Comparison of ENCODE assay signal across 8 cellular contexts in genomic region chr3:147361671-147362420, GRCh38. TPM values are rescaled to one million over a fixed set of nuclear protein-coding genes. Genes with fewer than 3 reads are reported as not detected.
DNase-seq lines count a peak whose midpoint lies in the region; ATAC-seq and TF ChIP-seq lines count a peak whose summit lies in the region.

No MANE protein-coding gene starts in this region.

- H3K4me1 Mint-ChIP-seq in activated naive CD4-positive, alpha-beta T cell treated with anti-CD3 and anti-CD28 coated beads, Interleukin-2, amount 10 ng/mL, durations not matched to agents 7 days and 5 days, result no peaks in the 10 kb centered on the region

- intact Hi-C loops in lower lobe of right lung (cut with DNase I), result no loop called here

- peak; percentile 12; the same call in 1 of the 2 replicates for TF ChIP-seq CTCF in HEK293 (tag by site-specific recombination; IDR thresholded peaks at IDR 0.05)
- peak; percentile 47 for TF ChIP-seq CTCF in lower lobe of right lung (IDR thresholded peaks at IDR 0.05)

- peaks cover 56% of the 10 kb centered on the region for H3K27me3 Mint-ChIP-seq in activated naive CD4-positive, alpha-beta T cell treated with anti-CD3 and anti-CD28 coated beads, Interleukin-2, amount 10 ng/mL, durations not matched to agents 7 days and 5 days

- peaks cover 1% of the 10 kb centered on the region for H3K36me3 Mint-ChIP-seq in activated naive CD4-positive, alpha-beta T cell treated with anti-CD3 and anti-CD28 coated beads, Interleukin-2, amount 10 ng/mL, durations not matched to agents 7 days and 5 days

- no peak overlapping the region for H3K4me3 Mint-ChIP-seq in activated naive CD4-positive, alpha-beta T cell treated with anti-CD3 and anti-CD28 coated beads, Interleukin-2, amount 10 ng/mL, durations not matched to agents 7 days and 5 days

- no peak overlapping the region for H3K27ac Mint-ChIP-seq in activated naive CD4-positive, alpha-beta T cell treated with anti-CD3 and anti-CD28 coated beads, Interleukin-2, amount 10 ng/mL, durations not matched to agents 7 days and 5 days

- ATAC-seq in lower lobe of right lung, result no peak
- no peak for ATAC-seq in HG03097 (IDR thresholded peaks at IDR 0.05; ENCODE audit: low FRiP score, unreplicated experiment)

- H3K27ac ChIP-seq in HEK293 (ENCODE audit: extremely low read depth, low read depth, low read length) (no peak overlapping the region), lower lobe of right lung (no peak overlapping the region)

- H3K36me3 ChIP-seq in HEK293 (ENCODE audit: control insufficient read depth in 2 of 2, insufficient read depth in 1 of 2, low read length in 2 of 2), result no peaks in the 10 kb centered on the region
- no peaks in the 10 kb centered on the region for H3K36me3 ChIP-seq in lower lobe of right lung

- no peaks in the 10 kb centered on the region for H3K9me3 Mint-ChIP-seq in activated naive CD4-positive, alpha-beta T cell treated with anti-CD3 and anti-CD28 coated beads, Interleukin-2, amount 10 ng/mL, durations not matched to agents 7 days and 5 days

- POLR2A ChIA-PET in HEK293 (lab: Yijun Ruan, JAX), result no interaction called here

- CTCF ChIA-PET in HEK293 (lab: Yijun Ruan, JAX), result interaction anchor here (0.6 to 0.9 kb wide), 11 partner anchors 9 to 906 kb away, joined by 3 to 6 read pairs (median 3); no protein-coding TSS in a partner anchor
- CTCF ChIA-PET in activated naive CD4-positive, alpha-beta T cell treated with anti-CD3 and anti-CD28 coated beads, Interleukin-2, amount 10 ng/mL, durations not matched to agents 7 days and 5 days (lab: Charles Lee), result no interaction called here

- DNase-seq in activated naive CD4-positive, alpha-beta T cell treated with Interleukin-2 at 50 U/mL for 16 hours, result peak; percentile 8
- DNase-seq in activated naive CD4-positive, alpha-beta T cell treated with anti-CD3 and anti-CD28 coated beads, Interleukin-2, amount 50 U/mL, for 16 hours, result no peak
- DNase-seq in NCI-H1105 (lab: John Stamatoyannopoulos, UW) (peak; percentile 48), lower lobe of right lung (no peak), middle frontal gyrus (ENCODE audit: extremely low spot score, low spot score) (no peak)
- peak; percentile 51 for DNase-seq in activated naive CD4-positive, alpha-beta T cell treated with anti-CD3 and anti-CD28 coated beads, Interleukin-2, amount 10 ng/mL, durations not matched to agents 7 days and 5 days

- H3K4me3 ChIP-seq in HEK293 (ENCODE audit: low read depth, low read length), result no peak overlapping the region
- no peak overlapping the region for H3K4me3 ChIP-seq in lower lobe of right lung

- H3K9me3 ChIP-seq in HEK293 (ENCODE audit: control insufficient read depth, insufficient read depth, low read depth, low read length), result no peaks in the 10 kb centered on the region
- H3K9me3 ChIP-seq in lower lobe of right lung, result no peaks in the 10 kb centered on the region

- H3K27me3 ChIP-seq in lower lobe of right lung (ENCODE audit: low read depth), result peaks cover 76% of the 10 kb centered on the region

- H3K4me1 ChIP-seq in HEK293 (ENCODE audit: control insufficient read depth, insufficient read depth, low read length) (no peaks in the 10 kb centered on the region), lower lobe of right lung (no peaks in the 10 kb centered on the region)

TF ChIP-seq in HEK293, 187 proteins besides CTCF, POLR2A, EP300 and RAD21:
- TF ChIP-seq ZNF501 (tag by site-specific recombination; IDR thresholded peaks at IDR 0.05), result no peak
- TF ChIP-seq TRIM28 (IDR thresholded peaks at IDR 0.05; ENCODE audit: borderline replicate concordance, low read length), result 0 out of 2 replicates have a peak, but pooled peaks have one; percentile 22
- no peak for TF ChIP-seq FEZF1 (tag by site-specific recombination; IDR thresholded peaks at IDR 0.05)

RNA-seq across cellular contexts. Expression of gene ZIC4, which starts 44.5 kb away (rescaled TPM):
- not detected for total RNA-seq in lower lobe of right lung

RNA-seq across cellular contexts. Expression of gene ZIC1, which starts 47.3 kb away (rescaled TPM):
- not detected for total RNA-seq in lower lobe of right lung

Comparison
In these comparisons a context has a peak if more than half of its experiments do, and no peak if none do; other contexts are left out.
1. DNase-seq: peak in activated naive CD4-positive, alpha-beta T cell treated with Interleukin-2 at 50 U/mL for 16 hours (single experiment), NCI-H1105 (single experiment) and activated naive CD4-positive, alpha-beta T cell treated with anti-CD3 and anti-CD28 coated beads, Interleukin-2, amount 10 ng/mL, durations not matched to agents 7 days and 5 days (single experiment); none in activated naive CD4-positive, alpha-beta T cell treated with anti-CD3 and anti-CD28 coated beads, Interleukin-2, amount 50 U/mL, for 16 hours (single experiment), lower lobe of right lung (single experiment) and middle frontal gyrus (single experiment).